Comparison of ENCODE assay signal across 16 cellular contexts in the genomic region with DNA sequence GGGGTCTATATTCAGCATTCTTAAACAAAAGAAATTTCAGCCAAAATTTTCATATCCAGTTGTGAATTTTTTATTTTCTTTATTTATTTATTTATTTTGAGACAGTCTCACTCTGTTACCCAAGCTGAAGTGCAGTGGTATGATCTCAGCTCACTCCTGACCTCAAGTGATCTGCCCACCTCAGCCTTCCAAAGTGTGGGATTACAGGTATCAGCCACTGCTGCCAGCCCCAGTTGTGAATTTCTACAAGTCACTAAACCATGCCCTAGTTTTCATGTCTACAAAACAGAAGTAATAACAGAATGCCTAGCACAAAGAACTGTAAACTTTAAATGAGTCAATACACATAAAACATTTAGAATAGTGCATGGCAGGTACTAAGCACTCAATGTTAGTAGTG.
DNase-seq lines count a peak whose midpoint lies in the region; TF ChIP-seq lines count a peak whose summit lies in the region.
"Had no signal": no experiment of that assay in that cellular context is flagged by ENCODE, and none has a peak within 500 bp of the region (broad histone marks: within the 10 kb centered on the region; RNA-seq: fewer than 3 reads in every experiment).

No MANE protein-coding gene starts in this region.

- H3K4ac ChIP-seq in trophoblast cell (ENCODE audit: low read depth, low read length), result no peak overlapping the region

- H3K27ac ChIP-seq in MM.1S (ENCODE audit: low read length) (peak overlapping the region; percentile 45; the same call in 1 of the 2 replicates), trophoblast cell (ENCODE audit: low read depth, low read length) (no peak overlapping the region)
- no peak overlapping the region for H3K27ac ChIP-seq in CD4-positive, alpha-beta memory T cell (ENCODE audit: low read depth, low read length)

- H3K4me1 ChIP-seq in MM.1S (ENCODE audit: low read length) (peaks cover 10% of the 10 kb centered on the region; the same call in 1 of the 2 replicates), trophoblast cell (ENCODE audit: control insufficient read depth in 1 of 2, insufficient read depth in 2 of 2, low read length in 2 of 2) (peaks cover 10% of the 10 kb centered on the region in 2 experiments)
- no peaks in the 10 kb centered on the region for H3K4me1 ChIP-seq in CD4-positive, alpha-beta memory T cell (ENCODE audit: insufficient read depth, low read length)
- H3K4me1 ChIP-seq: Caco-2 had no signal

- H3K4me3 ChIP-seq in MM.1S (ENCODE audit: low read length) (no peak overlapping the region), trophoblast cell (ENCODE audit: low read depth, low read length) (no peak overlapping the region)
- no peak overlapping the region for H3K4me3 ChIP-seq in CD4-positive, alpha-beta memory T cell (ENCODE audit: low read length in 2 of 2)
- H3K4me3 ChIP-seq: GM12878, GM23338 had no signal

- no peaks in the 10 kb centered on the region for H3K9me3 ChIP-seq in MM.1S (replicated peaks; ENCODE audit: insufficient read depth, low read length)
- H3K9me3 ChIP-seq in trophoblast cell (ENCODE audit: insufficient read depth, low read depth, low read length), result no peaks in the 10 kb centered on the region
- no peaks in the 10 kb centered on the region for H3K9me3 ChIP-seq in CD4-positive, alpha-beta memory T cell (ENCODE audit: control insufficient read depth in 1 of 2, low read length in 2 of 2)
- H3K9me3 ChIP-seq: Caco-2 had no signal

- no peak overlapping the region for H2AK5ac ChIP-seq in trophoblast cell (ENCODE audit: low read length)

- H3K27ac Mint-ChIP-seq in CD4-positive, alpha-beta memory T cell, result no peak overlapping the region
- H3K27ac Mint-ChIP-seq: CD8-positive, alpha-beta T cell; GM23338; H9 had no signal

- no peak overlapping the region for H4K8ac ChIP-seq in trophoblast cell (ENCODE audit: low read depth, low read length)

- H3K9me2 ChIP-seq in MM.1S (replicated peaks; ENCODE audit: insufficient read depth, low read length), result no peaks in the 10 kb centered on the region

- no peaks in the 10 kb centered on the region for H4K20me1 ChIP-seq in MM.1S (ENCODE audit: insufficient read depth, low read length)

- intact Hi-C loops in CD4-positive, alpha-beta memory T cell (cut with micrococcal nuclease), result no loop called here
- intact Hi-C loops in cardiac septum (cut with DNase I), result no loop called here

- peaks cover 10% of the 10 kb centered on the region for H3K79me1 ChIP-seq in trophoblast cell (ENCODE audit: low read length)

- H3K18ac ChIP-seq in trophoblast cell (ENCODE audit: low read length), result no peak overlapping the region

- H3K9me3 Mint-ChIP-seq in CD4-positive, alpha-beta memory T cell, result peaks cover 0 to 3% (median 0%) of the 10 kb centered on the region in 8 donors
- H3K9me3 Mint-ChIP-seq: GM23338, H9 had no signal

- no peak for TF ChIP-seq CTCF in MM.1S (IDR thresholded peaks at IDR 0.05; ENCODE audit: low read length)

- peak overlapping the region; percentile 58 for H2BK120ac ChIP-seq in trophoblast cell (ENCODE audit: insufficient read depth, low read length, poor library complexity)

- no peak overlapping the region for H2BK12ac ChIP-seq in trophoblast cell (ENCODE audit: low read length)

- DNase-seq in MM.1S (no peak), kidney glomerular epithelial cell (lab: John Stamatoyannopoulos, UW) (peak; percentile 70), trophoblast cell (no peak), cardiac septum (ENCODE audit: low spot score) (no peak), SIG-M5 (lab: John Stamatoyannopoulos, UW) (no peak)
- no peak for DNase-seq in CD4-positive, alpha-beta memory T cell
- DNase-seq: C1 segment of cervical spinal cord; Caco-2; CD8-positive, alpha-beta T cell; DMS153; DMS79; EL; GDM1; H9 had no signal

- H3K27me3 Mint-ChIP-seq in CD4-positive, alpha-beta memory T cell, result no peaks in the 10 kb centered on the region

- H3K4me2 ChIP-seq in MM.1S (ENCODE audit: low read depth, low read length), result peak overlapping the region; percentile 3; the same call in 1 of the 2 replicates
- no peak overlapping the region for H3K4me2 ChIP-seq in trophoblast cell (ENCODE audit: low read length)
- H3K4me2 ChIP-seq: GM23338 had no signal

- H3K23ac ChIP-seq in trophoblast cell (ENCODE audit: low read length), result no peak overlapping the region

- no peak overlapping the region for H3K9ac ChIP-seq in MM.1S (ENCODE audit: low read length)
- H3K9ac ChIP-seq in trophoblast cell (ENCODE audit: low read length), result no peak overlapping the region

- peak overlapping the region; percentile 11 for H4K91ac ChIP-seq in trophoblast cell (ENCODE audit: low read depth, low read length)

- H3K14ac ChIP-seq in trophoblast cell (ENCODE audit: low read length), result no peak overlapping the region

- no peak overlapping the region for H2AFZ ChIP-seq in MM.1S (ENCODE audit: low read length)
- H2AFZ ChIP-seq in trophoblast cell (ENCODE audit: insufficient read depth, low read length, poor library complexity), result no peak overlapping the region
- H2AFZ ChIP-seq: GM23338 had no signal

- H2BK5ac ChIP-seq in trophoblast cell (ENCODE audit: low read depth, low read length, poor library complexity), result no peak overlapping the region

- H3K4me1 Mint-ChIP-seq in CD4-positive, alpha-beta memory T cell, result no peaks in the 10 kb centered on the region
- H3K4me1 Mint-ChIP-seq: GM23338, H9 had no signal

- CTCF ChIA-PET in CD4-positive, alpha-beta memory T cell (lab: Charles Lee; ENCODE audit: partially characterized antibody), result no interaction called here

- H4K12ac ChIP-seq in trophoblast cell (ENCODE audit: low read depth, low read length), result no peak overlapping the region

- H3K4me3 Mint-ChIP-seq in CD4-positive, alpha-beta memory T cell, result no peak overlapping the region
- H3K4me3 Mint-ChIP-seq: CD8-positive, alpha-beta T cell; GM23338; H9 had no signal

- H3K36me3 ChIP-seq in MM.1S (replicated peaks; ENCODE audit: insufficient read depth, low read length) (no peaks in the 10 kb centered on the region), trophoblast cell (ENCODE audit: control insufficient read depth in 1 of 2, insufficient read depth in 2 of 2, low read length in 2 of 2) (no peaks in the 10 kb centered on the region)
- H3K36me3 ChIP-seq in CD4-positive, alpha-beta memory T cell (ENCODE audit: insufficient read depth, low read length), result no peaks in the 10 kb centered on the region

- POLR2A ChIA-PET in CD4-positive, alpha-beta memory T cell (lab: Charles Lee; ENCODE audit: partially characterized antibody), result no interaction called here

- H3K36me3 Mint-ChIP-seq in CD4-positive, alpha-beta memory T cell, result no peaks in the 10 kb centered on the region
- H3K36me3 Mint-ChIP-seq: CD8-positive, alpha-beta T cell had no signal

- no peaks in the 10 kb centered on the region for H3K79me2 ChIP-seq in MM.1S (ENCODE audit: low read length)
- H3K79me2 ChIP-seq in trophoblast cell (ENCODE audit: control insufficient read depth, insufficient read depth, low read length, poor library complexity), result peaks cover 5% of the 10 kb centered on the region

- H3F3A ChIP-seq in MM.1S (ENCODE audit: insufficient read depth, low read length), result 0 out of 2 replicates have a peak, but pooled peaks cover 5% of the 10 kb centered on the region

- H3K27me3 ChIP-seq in MM.1S (replicated peaks; ENCODE audit: insufficient read depth, low read length) (no peaks in the 10 kb centered on the region), trophoblast cell (ENCODE audit: insufficient read depth, low read length) (no peaks in the 10 kb centered on the region)
- no peaks in the 10 kb centered on the region for H3K27me3 ChIP-seq in CD4-positive, alpha-beta memory T cell (ENCODE audit: insufficient read depth, low read length)
